ENCODE assay signal across 9 cellular contexts in genomic region chr19:11421607-11422098, GRCh38. TPM values are rescaled to one million over a fixed set of nuclear protein-coding genes. Genes with fewer than 3 reads are reported as not detected.
DNase-seq lines count a peak whose midpoint lies in the region; ATAC-seq, FAIRE-seq and TF ChIP-seq lines count a peak whose summit lies in the region.
"Had no signal": no experiment of that assay in that cellular context is flagged by ENCODE, and none has a peak within 500 bp of the region (broad histone marks: within the 10 kb centered on the region; RNA-seq: fewer than 3 reads in every experiment).

No MANE protein-coding gene starts in this region.

- ATAC-seq in A549 (peak in 1 of 2 experiments; percentile 18; a peak in 2 of 6 replicates), HG02884 (IDR thresholded peaks at IDR 0.05; ENCODE audit: unreplicated experiment) (no peak)
- ATAC-seq in stimulated activated naive CD8-positive, alpha-beta T cell treated with anti-CD3 and anti-CD28 coated beads, Interleukin-15, amount 100 ng/mL, for 72 hours: peak; percentile 58

- no peak for FAIRE-seq in A549 (lab: Jason Lieb, UNC)
- no peak for FAIRE-seq in GM19239 (lab: Jason Lieb, UNC)

- H3K27ac ChIP-seq in A549 (no peak overlapping the region), layer of hippocampus (ENCODE audit: low read depth, low read length) (peak overlapping the region; percentile 57)

- H3K4me3 Mint-ChIP-seq in activated naive CD8-positive, alpha-beta T cell treated with anti-CD3 and anti-CD28 coated beads for 36 hours: peak overlapping the region; percentile 50
- peak overlapping the region; percentile 66 to 87 for H3K4me3 Mint-ChIP-seq in stimulated activated naive CD8-positive, alpha-beta T cell treated with anti-CD3 and anti-CD28 coated beads, Interleukin-15, amount 100 ng/mL, for 72 hours

- TF ChIP-seq CTCF in A549 (IDR thresholded peaks at IDR 0.05): no peak

- no peaks in the 10 kb centered on the region for H3K9me3 Mint-ChIP-seq in activated naive CD8-positive, alpha-beta T cell treated with anti-CD3 and anti-CD28 coated beads for 36 hours
- H3K9me3 Mint-ChIP-seq in stimulated activated naive CD8-positive, alpha-beta T cell treated with anti-CD3 and anti-CD28 coated beads, Interleukin-15, amount 100 ng/mL, for 72 hours: no peaks in the 10 kb centered on the region

- no peaks in the 10 kb centered on the region for H3K36me3 Mint-ChIP-seq in activated naive CD8-positive, alpha-beta T cell treated with anti-CD3 and anti-CD28 coated beads for 36 hours

- POLR2A ChIA-PET in A549 (lab: Yijun Ruan, JAX): interaction anchor here (1.9 to 3.5 kb wide), 2 partner anchors 40 to 47 kb away, joined by 5 to 11 read pairs; partner anchors contain the start of gene SWSAP1

- 64% methylated on average over 4 of the region's 24 CpGs for WGBS in A549 (ENCODE audit: missing lambda C conversion rate)

- peak overlapping the region; percentile 31; the same call in 2 of the 3 replicates for H3K4me3 ChIP-seq in A549

- H3K4me1 ChIP-seq in A549: no peaks in the 10 kb centered on the region

- no peak for TF ChIP-seq RAD21 in A549 (conservative IDR thresholded peaks at IDR 0.05 in 1 of 2, IDR thresholded peaks at IDR 0.05 in 1 of 2)

- H3K4me2 ChIP-seq in A549: peak overlapping the region; percentile 64

- CTCF ChIA-PET in A549 (lab: Yijun Ruan, JAX): interaction anchor here (0.6 to 3.3 kb wide), 4 partner anchors 14 to 80 kb away, joined by 3 to 20 read pairs (median 6); partner anchors contain the start of genes ODAD3 and PRKCSH

- peaks cover 73% of the 10 kb centered on the region for H3K27me3 Mint-ChIP-seq in activated naive CD8-positive, alpha-beta T cell treated with anti-CD3 and anti-CD28 coated beads for 36 hours
- H3K27me3 Mint-ChIP-seq in stimulated activated naive CD8-positive, alpha-beta T cell treated with anti-CD3 and anti-CD28 coated beads, Interleukin-15, amount 100 ng/mL, for 72 hours: peaks cover 81% of the 10 kb centered on the region

- H3K9me3 ChIP-seq in A549: no peaks in the 10 kb centered on the region

- no peak for TF ChIP-seq EP300 in A549 (IDR thresholded peaks at IDR 0.05)

- DNase-seq in A549 (ENCODE audit: low read depth in 1 of 2, low spot score in 1 of 2) (peak in 1 of 2 experiments; percentile 6), GM19239 (ENCODE audit: insufficient read length, low spot score) (peak; percentile 72), NCI-H1105 (lab: John Stamatoyannopoulos, UW) (peak; percentile 27), GF-D8 (lab: John Stamatoyannopoulos, UW) (no peak)
- peak; percentile 43 for DNase-seq in activated naive CD8-positive, alpha-beta T cell treated with anti-CD3 and anti-CD28 coated beads for 36 hours
- peak; percentile 50 to 56 for DNase-seq in stimulated activated naive CD8-positive, alpha-beta T cell treated with anti-CD3 and anti-CD28 coated beads, Interleukin-15, amount 100 ng/mL, for 72 hours

- peaks cover 39% of the 10 kb centered on the region for H3K27me3 ChIP-seq in layer of hippocampus (ENCODE audit: control insufficient read depth, insufficient read depth, low read length)

- H3K4me1 Mint-ChIP-seq in activated naive CD8-positive, alpha-beta T cell treated with anti-CD3 and anti-CD28 coated beads for 36 hours: peaks cover 27% of the 10 kb centered on the region
- peaks cover 55% of the 10 kb centered on the region for H3K4me1 Mint-ChIP-seq in stimulated activated naive CD8-positive, alpha-beta T cell treated with anti-CD3 and anti-CD28 coated beads, Interleukin-15, amount 100 ng/mL, for 72 hours

- no peak for TF ChIP-seq POLR2A in A549 (IDR thresholded peaks at IDR 0.05; ENCODE audit: low read length)

- no peak overlapping the region for H3K27ac Mint-ChIP-seq in activated naive CD8-positive, alpha-beta T cell treated with anti-CD3 and anti-CD28 coated beads for 36 hours
- no peak overlapping the region for H3K27ac Mint-ChIP-seq in stimulated activated naive CD8-positive, alpha-beta T cell treated with anti-CD3 and anti-CD28 coated beads, Interleukin-15, amount 100 ng/mL, for 72 hours

TF ChIP-seq in A549, 52 proteins besides CTCF, POLR2A, EP300 and RAD21:
- TF ChIP-seq FOSB (CRISPR knock-in tag; IDR thresholded peaks at IDR 0.05) (no peak), RCOR1 (IDR thresholded peaks at IDR 0.05; ENCODE audit: low read depth, low read length) (no peak), ZFP36 (IDR thresholded peaks at IDR 0.05; ENCODE audit: borderline replicate concordance, partially characterized antibody) (no peak), JUN (IDR thresholded peaks at IDR 0.05) (no peak), HEYL (CRISPR knock-in tag; IDR thresholded peaks at IDR 0.05) (no peak), SREBF2 (IDR thresholded peaks at IDR 0.05) (no peak), NFE2L2 (conservative IDR thresholded peaks at IDR 0.05; ENCODE audit: low read length) (no peak), CHD2 (IDR thresholded peaks at IDR 0.05; ENCODE audit: low read length, partially characterized antibody) (no peak), HES2 (IDR thresholded peaks at IDR 0.05) (no peak), FOSL2 (IDR thresholded peaks at IDR 0.05) (no peak), FOSL2 (CRISPR knock-in tag; IDR thresholded peaks at IDR 0.05) (no peak), CBX8 (IDR thresholded peaks at IDR 0.05) (no peak), E2F6 (IDR thresholded peaks at IDR 0.05; ENCODE audit: borderline replicate concordance, low read depth) (no peak), MAZ (IDR thresholded peaks at IDR 0.05; ENCODE audit: borderline replicate concordance, low read depth, low read length) (no peak)

RNA-seq across cellular contexts. Expression of gene RGL3, which starts 2.5 kb away (rescaled TPM):
- polyA plus RNA-seq in A549 (2011; rRNA removed): 1.5 and 1.8 TPM in 2 replicates
- 1.6 and 1.7 TPM in 2 replicates for polyA plus RNA-seq in A549 (2012; cell fraction: cytosol; rRNA removed)
- 27.8 and 32.9 TPM in 2 replicates for polyA plus RNA-seq in A549 (2012; cell fraction: nucleus; rRNA removed)
- polyA plus RNA-seq in A549 (2017; fragmentation: RNase III; extraction: RNeasy Plus Mini Kit Qiagen cat#74134 plus additional on column Dnase treatment): 2.3 to 4.0 TPM (median 3.7 TPM) in 3 replicates
- polyA minus RNA-seq in A549 (2011; rRNA and poly(A)+ RNA removed): 1.5 and 2.0 TPM in 2 replicates
- total RNA-seq in activated naive CD8-positive, alpha-beta T cell treated with anti-CD3 and anti-CD28 coated beads for 36 hours: not detected
- total RNA-seq: activated CD8-positive, alpha-beta memory T cell treated with anti-CD3 and anti-CD28 coated beads for 36 hours had no signal

RNA-seq across cellular contexts. Expression of gene ODAD3, which starts 13.3 kb away (rescaled TPM):
- polyA plus RNA-seq in A549 (2011; rRNA removed) (0.46 and 0.70 TPM in 2 replicates), A549 (2017; fragmentation: RNase III; extraction: RNeasy Plus Mini Kit Qiagen cat#74134 plus additional on column Dnase treatment) (0.99 to 1.2 TPM (median 1.0 TPM) in 3 replicates)
- 0.98 and 1.0 TPM in 2 replicates for polyA plus RNA-seq in A549 (2012; cell fraction: cytosol; rRNA removed)
- 0.86 and 1.1 TPM in 2 replicates for polyA plus RNA-seq in A549 (2012; cell fraction: nucleus; rRNA removed)
- polyA minus RNA-seq in A549 (2011; rRNA and poly(A)+ RNA removed): 0.45 TPM in 1 of 2 replicates, not detected in the other
- total RNA-seq in activated naive CD8-positive, alpha-beta T cell treated with anti-CD3 and anti-CD28 coated beads for 36 hours: under 1 TPM; 0.27 to 0.32 TPM

RNA-seq across cellular contexts. Expression of gene PRKCSH, which starts 13.8 kb away (rescaled TPM):
- polyA plus RNA-seq in A549 (2011; rRNA removed) (75.0 and 102 TPM in 2 replicates), A549 (2017; fragmentation: RNase III; extraction: RNeasy Plus Mini Kit Qiagen cat#74134 plus additional on column Dnase treatment) (206 to 215 TPM (median 212 TPM) in 3 replicates)
- polyA plus RNA-seq in A549 (2012; cell fraction: cytosol; rRNA removed): 173 and 208 TPM in 2 replicates
- 430 and 651 TPM in 2 replicates for polyA plus RNA-seq in A549 (2012; cell fraction: nucleus; rRNA removed)
- polyA minus RNA-seq in A549 (2011; rRNA and poly(A)+ RNA removed): 150 and 154 TPM in 2 replicates
- total RNA-seq in activated naive CD8-positive, alpha-beta T cell treated with anti-CD3 and anti-CD28 coated beads for 36 hours: 100 to 1,000 TPM; 212 to 222 TPM

RNA-seq across cellular contexts. Expression of gene EPOR, which starts 37.5 kb away (rescaled TPM):
- polyA plus RNA-seq in A549 (2011; rRNA removed) (4.4 and 5.2 TPM in 2 replicates), A549 (2017; fragmentation: RNase III; extraction: RNeasy Plus Mini Kit Qiagen cat#74134 plus additional on column Dnase treatment) (2.8 to 3.6 TPM (median 3.3 TPM) in 3 replicates)
- polyA plus RNA-seq in A549 (2012; cell fraction: cytosol; rRNA removed): 8.3 and 10.0 TPM in 2 replicates
- 19.3 and 20.0 TPM in 2 replicates for polyA plus RNA-seq in A549 (2012; cell fraction: nucleus; rRNA removed)
- polyA minus RNA-seq in A549 (2011; rRNA and poly(A)+ RNA removed): 3.9 and 4.8 TPM in 2 replicates
- 1 to 10 TPM; 3.6 to 4.5 TPM for total RNA-seq in activated naive CD8-positive, alpha-beta T cell treated with anti-CD3 and anti-CD28 coated beads for 36 hours

RNA-seq across cellular contexts. Expression of gene SWSAP1, which starts 47.2 kb away (rescaled TPM):
- polyA plus RNA-seq in A549 (2011; rRNA removed) (1.2 and 1.3 TPM in 2 replicates), A549 (2017; fragmentation: RNase III; extraction: RNeasy Plus Mini Kit Qiagen cat#74134 plus additional on column Dnase treatment) (1.5 to 1.8 TPM (median 1.5 TPM) in 3 replicates)
- polyA plus RNA-seq in A549 (2012; cell fraction: cytosol; rRNA removed): 3.0 and 3.6 TPM in 2 replicates
- polyA plus RNA-seq in A549 (2012; cell fraction: nucleus; rRNA removed): 2.6 and 3.3 TPM in 2 replicates
- 0.33 and 0.88 TPM in 2 replicates for polyA minus RNA-seq in A549 (2011; rRNA and poly(A)+ RNA removed)
- 1 to 10 TPM; 2.1 to 2.2 TPM for total RNA-seq in activated naive CD8-positive, alpha-beta T cell treated with anti-CD3 and anti-CD28 coated beads for 36 hours
